In the genomic region with DNA sequence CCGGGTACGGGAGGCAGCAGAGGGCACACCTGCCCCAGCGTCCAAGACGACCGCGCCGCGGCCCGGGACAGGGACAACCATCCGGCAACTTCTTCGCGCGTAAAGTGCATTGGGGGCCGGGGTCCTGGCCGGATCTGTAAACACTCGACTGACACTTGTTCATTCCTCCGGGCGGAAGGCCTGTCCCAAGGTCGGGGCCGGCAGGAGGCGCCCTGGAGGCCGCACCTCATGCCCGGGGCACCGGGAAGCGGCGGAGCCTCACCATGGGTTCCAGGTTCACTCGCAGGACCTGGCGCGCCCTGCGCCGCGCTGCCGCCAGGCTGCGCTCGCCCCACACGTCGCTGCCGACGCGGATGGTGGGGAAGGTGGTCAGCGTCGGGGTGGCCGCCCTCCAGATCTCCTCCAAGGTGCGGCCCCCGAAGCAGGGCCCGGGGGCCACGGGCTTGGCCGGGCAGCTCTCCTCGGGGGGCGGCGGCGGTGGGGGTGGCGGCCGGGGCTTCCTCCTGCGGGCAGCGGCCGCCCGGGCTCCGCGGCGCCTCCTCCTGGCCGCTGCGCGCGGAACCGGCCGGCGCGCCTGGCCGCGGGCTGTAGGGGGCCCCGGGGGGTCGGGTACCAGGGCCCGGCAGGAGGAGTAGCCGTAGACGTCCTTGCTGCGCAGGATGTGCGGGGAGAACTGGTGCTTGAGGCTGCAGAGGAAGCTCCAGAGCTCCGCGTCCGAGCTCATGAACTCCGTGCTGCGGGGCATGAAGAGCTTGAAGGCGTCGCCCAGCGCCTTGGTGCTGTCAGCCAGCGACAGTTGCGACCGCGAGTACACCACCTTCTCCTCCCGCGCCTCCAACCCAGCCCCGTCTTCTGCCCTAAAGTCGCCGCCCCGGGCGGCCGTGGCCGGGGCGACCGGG, we compare ENCODE assay signal across 8 cellular contexts. TPM values are rescaled to one million over a fixed set of nuclear protein-coding genes. Genes with fewer than 3 reads are reported as not detected.
DNase-seq lines count a peak whose midpoint lies in the region; ATAC-seq and TF ChIP-seq lines count a peak whose summit lies in the region.

No MANE protein-coding gene starts in this region.

- H3K9ac ChIP-seq in HUES6 (ENCODE audit: low read length), result peak overlapping the region; percentile 92

- 0 out of 2 replicates have a peak, but pooled peaks cover 7% of the 10 kb centered on the region for H3K4me1 ChIP-seq in HUES6 (ENCODE audit: control insufficient read depth, insufficient read depth, low read length)
- H3K4me1 ChIP-seq in gastroesophageal sphincter, result peaks cover 3 to 20% (median 13%) of the 10 kb centered on the region in 3 donors
- peaks cover 22 to 35% of the 10 kb centered on the region in 2 donors for H3K4me1 ChIP-seq in thoracic aorta (ENCODE audit: control insufficient read depth in 1 of 2, low read depth in 2 of 2)

- H3K36me3 ChIP-seq in HUES6 (ENCODE audit: control insufficient read depth, insufficient read depth, low read length), result no peaks in the 10 kb centered on the region
- no peaks in the 10 kb centered on the region for H3K36me3 ChIP-seq in gastroesophageal sphincter
- H3K36me3 ChIP-seq in thoracic aorta, result no peaks in the 10 kb centered on the region

- no peaks in the 10 kb centered on the region for H3K9me3 ChIP-seq in HUES6 (ENCODE audit: control insufficient read depth, insufficient read depth, low read depth, low read length)
- no peaks in the 10 kb centered on the region for H3K9me3 ChIP-seq in gastroesophageal sphincter
- no peaks in the 10 kb centered on the region for H3K9me3 ChIP-seq in thoracic aorta

- peak; percentile 65 to 87 (median 72) for TF ChIP-seq CTCF in gastroesophageal sphincter (IDR thresholded peaks at IDR 0.05)
- no peak for TF ChIP-seq CTCF in omental fat pad (IDR thresholded peaks at IDR 0.05)
- peak; percentile 73 for TF ChIP-seq CTCF in thoracic aorta (IDR thresholded peaks at IDR 0.05)

- TF ChIP-seq EP300 in gastroesophageal sphincter (IDR thresholded peaks at IDR 0.05), result no peak

- H3K4me3 ChIP-seq in HUES6 (ENCODE audit: low read depth, low read length) (peak overlapping the region; percentile 96), gastroesophageal sphincter (peak overlapping the region; percentile 76 to 83), thoracic aorta (peak overlapping the region; percentile 89)

- 0% methylated on average over 2 of the region's 101 CpGs; no CpG with 5 or more reads in 1 of the 2 donors for WGBS in gastroesophageal sphincter (ENCODE audit: low coverage in 1 of 2), 2 donors

- 0 out of 2 replicates have a peak, but pooled peaks have one; percentile 31 for TF ChIP-seq POLR2A in Raji (IDR thresholded peaks at IDR 0.05; ENCODE audit: insufficient read depth, low read depth, low read length)
- TF ChIP-seq POLR2A in gastroesophageal sphincter (IDR thresholded peaks at IDR 0.05), result no peak

- DNase-seq in DMS79 (lab: John Stamatoyannopoulos, UW) (peak; percentile 20), activated gamma-delta T cell treated with Interleukin-2 at 50 U/mL for 16 hours (peak; percentile 71), omental fat pad (ENCODE audit: low spot score) (peak; percentile 35), thoracic aorta (ENCODE audit: low spot score) (peak; percentile 15)

- ATAC-seq in GM21447 (IDR thresholded peaks at IDR 0.05; ENCODE audit: unreplicated experiment) (peak; percentile 65), gastroesophageal sphincter (peak; percentile 64), omental fat pad (ENCODE audit: low FRiP score) (peak; percentile 27), thoracic aorta (ENCODE audit: insufficient number of reproducible peaks, low FRiP score, low read depth) (peak; percentile 37)

- H3K27me3 ChIP-seq in HUES6 (ENCODE audit: control insufficient read depth, insufficient read depth, low read length), result no peaks in the 10 kb centered on the region
- H3K27me3 ChIP-seq in gastroesophageal sphincter, result no peaks in the 10 kb centered on the region
- H3K27me3 ChIP-seq in thoracic aorta (replicated peaks; ENCODE audit: insufficient read depth), result no peaks in the 10 kb centered on the region

- H3K27ac ChIP-seq in HUES6 (ENCODE audit: low read depth, low read length), result peak overlapping the region; percentile 81; the same call in 1 of the 2 replicates
- peak overlapping the region; percentile 88 to 98 (median 95) for H3K27ac ChIP-seq in gastroesophageal sphincter
- H3K27ac ChIP-seq in thoracic aorta, result peak overlapping the region; percentile 88 to 96

RNA-seq across cellular contexts. Expression of a gene that starts 0.7 kb away (rescaled TPM):
- 10 to 100 TPM; 24.0 to 80.1 (median 32.2) TPM for total RNA-seq in gastroesophageal sphincter
- total RNA-seq in omental fat pad, result 100 to 1,000 TPM in 2 of 4 donors, 10 to 100 TPM in 2; 43.5 to 318 (median 153) TPM
- 100 to 1,000 TPM in 1 of 2 donors, 10 to 100 TPM in 1; 57.9 to 101 TPM for total RNA-seq in thoracic aorta

Comparison
In these comparisons a context has a peak if more than half of its experiments do, and no peak if none do; other contexts are left out.
1. Peak in every context shown above with its lines: DNase-seq, ATAC-seq, H3K4me3 ChIP-seq and H3K27ac ChIP-seq.
2. DNase-seq: peak in every context shown above with its lines; median percentile 71 in activated gamma-delta T cell treated with Interleukin-2 at 50 U/mL for 16 hours; 35 in omental fat pad; 20 in DMS79; 15 in thoracic aorta.
3. CTCF ChIP-seq: peak in gastroesophageal sphincter (4 of 4) and thoracic aorta (single experiment); none in omental fat pad (0 of 3).